ENCODE assay signal across 1 cellular context in the genomic region with DNA sequence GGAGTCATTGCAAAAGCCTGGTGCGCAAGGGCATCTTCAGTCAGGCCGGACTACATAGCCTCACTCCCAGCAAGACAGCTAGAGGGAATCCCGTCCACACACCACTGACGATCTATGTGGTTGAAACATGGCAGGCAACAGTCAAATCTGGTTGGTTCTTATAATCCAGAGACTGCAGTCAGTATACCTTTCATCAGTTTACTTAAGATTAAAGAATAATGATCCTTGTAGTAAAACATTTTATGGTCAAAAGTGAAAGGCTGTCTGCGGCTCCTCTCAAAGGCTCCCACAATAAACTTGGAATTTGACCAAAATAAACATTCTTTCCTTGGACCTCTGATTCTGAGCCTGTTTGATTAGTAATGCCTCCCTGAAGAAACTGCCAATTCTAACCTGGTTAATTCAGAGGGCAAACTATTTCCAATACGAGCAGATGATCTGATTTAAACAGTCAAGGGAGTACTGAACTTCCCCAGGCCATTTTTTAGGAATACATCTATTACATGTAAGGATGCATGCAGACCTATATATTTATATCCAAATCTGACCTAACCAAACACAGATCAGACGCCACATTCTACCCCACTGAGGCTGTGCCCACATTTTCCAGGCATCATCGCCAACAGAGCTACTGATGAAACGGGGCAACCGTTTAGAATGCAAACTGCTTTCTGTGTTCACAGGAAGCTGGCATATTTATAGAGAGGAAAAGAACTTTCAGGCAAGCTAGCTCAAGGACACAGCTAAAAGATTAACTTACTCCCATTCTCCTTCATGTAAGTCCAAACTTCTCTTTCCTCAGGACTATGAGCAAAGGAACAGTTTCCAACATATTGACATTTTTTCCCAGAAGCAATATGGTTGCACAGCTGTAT.
A peak's percentile ranks its signal among the peaks of the same experiment; 100 is the strongest.
TF ChIP-seq lines count a peak whose summit lies in the region.

No MANE protein-coding gene starts in this region.

TF ChIP-seq in HepG2, 621 proteins besides CTCF, POLR2A, EP300 and RAD21 (continued from another document and continues in another):
- TF ChIP-seq FOXC1 (CRISPR knock-in tag; IDR thresholded peaks at IDR 0.05; ENCODE audit: borderline replicate concordance) = no peak
- TF ChIP-seq, protein P1, sequence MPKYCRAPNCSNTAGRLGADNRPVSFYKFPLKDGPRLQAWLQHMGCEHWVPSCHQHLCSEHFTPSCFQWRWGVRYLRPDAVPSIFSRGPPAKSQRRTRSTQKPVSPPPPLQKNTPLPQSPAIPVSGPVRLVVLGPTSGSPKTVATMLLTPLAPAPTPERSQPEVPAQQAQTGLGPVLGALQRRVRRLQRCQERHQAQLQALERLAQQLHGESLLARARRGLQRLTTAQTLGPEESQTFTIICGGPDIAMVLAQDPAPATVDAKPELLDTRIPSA (CRISPR knock-in tag; IDR thresholded peaks at IDR 0.05; ENCODE audit: borderline replicate concordance) = no peak
- TF ChIP-seq ZNF746 (CRISPR knock-in tag; IDR thresholded peaks at IDR 0.05) = no peak
- no peak for TF ChIP-seq HDAC6 (IDR thresholded peaks at IDR 0.05; ENCODE audit: low read depth, low read length)
- TF ChIP-seq, protein P2, sequence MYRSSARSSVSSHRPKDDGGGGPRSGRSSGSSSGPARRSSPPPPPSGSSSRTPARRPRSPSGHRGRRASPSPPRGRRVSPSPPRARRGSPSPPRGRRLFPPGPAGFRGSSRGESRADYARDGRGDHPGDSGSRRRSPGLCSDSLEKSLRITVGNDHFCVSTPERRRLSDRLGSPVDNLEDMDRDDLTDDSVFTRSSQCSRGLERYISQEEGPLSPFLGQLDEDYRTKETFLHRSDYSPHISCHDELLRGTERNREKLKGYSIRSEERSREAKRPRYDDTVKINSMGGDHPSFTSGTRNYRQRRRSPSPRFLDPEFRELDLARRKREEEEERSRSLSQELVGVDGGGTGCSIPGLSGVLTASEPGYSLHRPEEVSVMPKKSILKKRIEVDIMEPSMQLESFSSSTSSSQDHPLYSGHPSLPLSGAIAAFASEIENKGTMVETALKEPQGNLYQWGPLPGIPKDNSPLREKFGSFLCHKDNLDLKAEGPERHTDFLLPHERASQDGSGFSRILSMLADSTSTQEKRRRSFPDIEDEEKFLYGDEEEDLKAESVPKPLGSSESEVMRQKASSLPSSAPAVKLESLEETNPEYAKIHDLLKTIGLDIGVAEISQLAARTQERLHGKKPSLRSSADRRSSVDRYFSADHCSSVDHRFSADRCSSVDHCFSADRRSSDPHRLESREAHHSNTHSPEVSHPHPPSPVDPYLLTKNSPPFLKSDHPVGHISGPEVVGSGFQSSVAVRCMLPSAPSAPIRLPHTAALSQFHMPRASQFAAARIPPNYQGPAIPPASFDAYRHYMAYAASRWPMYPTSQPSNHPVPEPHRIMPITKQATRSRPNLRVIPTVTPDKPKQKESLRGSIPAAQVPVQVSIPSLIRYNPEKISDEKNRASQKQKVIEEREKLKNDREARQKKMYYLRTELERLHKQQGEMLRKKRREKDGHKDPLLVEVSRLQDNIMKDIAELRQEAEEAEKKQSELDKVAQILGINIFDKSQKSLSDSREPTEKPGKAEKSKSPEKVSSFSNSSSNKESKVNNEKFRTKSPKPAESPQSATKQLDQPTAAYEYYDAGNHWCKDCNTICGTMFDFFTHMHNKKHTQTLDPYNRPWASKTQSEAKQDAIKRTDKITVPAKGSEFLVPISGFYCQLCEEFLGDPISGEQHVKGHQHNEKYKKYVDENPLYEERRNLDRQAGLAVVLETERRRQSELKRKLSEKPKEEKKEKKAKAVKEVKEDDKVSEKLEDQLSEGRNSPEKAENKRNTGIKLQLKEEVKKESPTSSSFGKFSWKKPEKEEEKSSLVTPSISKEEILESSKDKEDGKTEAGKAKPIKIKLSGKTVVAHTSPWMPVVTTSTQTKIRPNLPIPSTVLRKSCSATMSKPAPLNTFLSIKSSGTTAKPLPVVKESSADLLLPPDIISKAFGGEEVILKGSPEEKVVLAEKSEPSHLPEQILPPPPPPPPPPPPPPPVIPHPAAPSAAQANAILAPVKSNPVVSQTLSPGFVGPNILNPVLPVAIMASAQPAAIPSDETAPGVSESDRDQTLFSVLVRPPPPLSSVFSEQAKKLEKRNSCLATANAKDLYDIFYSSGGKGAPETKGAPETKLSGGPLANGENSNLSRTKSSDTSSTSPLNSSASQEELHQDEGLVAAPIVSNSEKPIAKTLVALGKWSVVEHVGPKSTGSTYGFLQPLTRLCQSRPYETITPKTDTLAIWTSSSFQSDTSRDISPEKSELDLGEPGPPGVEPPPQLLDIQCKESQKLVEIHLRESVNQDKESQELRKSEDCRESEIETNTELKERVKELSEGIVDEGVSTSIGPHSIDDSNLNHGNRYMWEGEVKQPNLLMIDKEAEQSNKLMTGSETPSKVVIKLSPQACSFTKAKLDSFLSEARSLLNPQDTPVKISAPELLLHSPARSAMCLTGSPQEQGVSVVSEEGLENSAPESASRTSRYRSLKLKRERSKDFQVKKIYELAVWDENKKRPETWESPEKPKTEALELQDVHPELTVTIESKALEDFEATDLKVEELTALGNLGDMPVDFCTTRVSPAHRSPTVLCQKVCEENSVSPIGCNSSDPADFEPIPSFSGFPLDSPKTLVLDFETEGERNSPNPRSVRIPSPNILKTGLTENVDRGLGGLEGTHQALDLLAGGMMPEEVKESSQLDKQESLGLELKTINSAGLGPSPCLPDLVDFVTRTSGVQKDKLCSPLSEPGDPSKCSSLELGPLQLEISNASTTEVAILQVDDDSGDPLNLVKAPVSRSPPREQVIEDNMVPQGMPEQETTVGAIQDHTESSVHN (CRISPR knock-in tag; IDR thresholded peaks at IDR 0.05) = no peak
- TF ChIP-seq DNMT3B (CRISPR knock-in tag; conservative IDR thresholded peaks at IDR 0.05) = no peak
- TF ChIP-seq FOXJ3 (CRISPR knock-in tag; IDR thresholded peaks at IDR 0.05; ENCODE audit: borderline replicate concordance) = peak; percentile 29; the same call in 1 of the 2 replicates
- TF ChIP-seq GTF2F1 (IDR thresholded peaks at IDR 0.05; ENCODE audit: low read length) = no peak
- peak; percentile 70; the same call in 1 of the 2 replicates for TF ChIP-seq ZNF230 (CRISPR knock-in tag; IDR thresholded peaks at IDR 0.05)
- TF ChIP-seq ARNTL (CRISPR knock-in tag; IDR thresholded peaks at IDR 0.05) = no peak
- TF ChIP-seq, protein P3, sequence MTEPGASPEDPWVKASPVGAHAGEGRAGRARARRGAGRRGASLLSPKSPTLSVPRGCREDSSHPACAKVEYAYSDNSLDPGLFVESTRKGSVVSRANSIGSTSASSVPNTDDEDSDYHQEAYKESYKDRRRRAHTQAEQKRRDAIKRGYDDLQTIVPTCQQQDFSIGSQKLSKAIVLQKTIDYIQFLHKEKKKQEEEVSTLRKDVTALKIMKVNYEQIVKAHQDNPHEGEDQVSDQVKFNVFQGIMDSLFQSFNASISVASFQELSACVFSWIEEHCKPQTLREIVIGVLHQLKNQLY (CRISPR knock-in tag; IDR thresholded peaks at IDR 0.05) = no peak
- TF ChIP-seq, protein P4, sequence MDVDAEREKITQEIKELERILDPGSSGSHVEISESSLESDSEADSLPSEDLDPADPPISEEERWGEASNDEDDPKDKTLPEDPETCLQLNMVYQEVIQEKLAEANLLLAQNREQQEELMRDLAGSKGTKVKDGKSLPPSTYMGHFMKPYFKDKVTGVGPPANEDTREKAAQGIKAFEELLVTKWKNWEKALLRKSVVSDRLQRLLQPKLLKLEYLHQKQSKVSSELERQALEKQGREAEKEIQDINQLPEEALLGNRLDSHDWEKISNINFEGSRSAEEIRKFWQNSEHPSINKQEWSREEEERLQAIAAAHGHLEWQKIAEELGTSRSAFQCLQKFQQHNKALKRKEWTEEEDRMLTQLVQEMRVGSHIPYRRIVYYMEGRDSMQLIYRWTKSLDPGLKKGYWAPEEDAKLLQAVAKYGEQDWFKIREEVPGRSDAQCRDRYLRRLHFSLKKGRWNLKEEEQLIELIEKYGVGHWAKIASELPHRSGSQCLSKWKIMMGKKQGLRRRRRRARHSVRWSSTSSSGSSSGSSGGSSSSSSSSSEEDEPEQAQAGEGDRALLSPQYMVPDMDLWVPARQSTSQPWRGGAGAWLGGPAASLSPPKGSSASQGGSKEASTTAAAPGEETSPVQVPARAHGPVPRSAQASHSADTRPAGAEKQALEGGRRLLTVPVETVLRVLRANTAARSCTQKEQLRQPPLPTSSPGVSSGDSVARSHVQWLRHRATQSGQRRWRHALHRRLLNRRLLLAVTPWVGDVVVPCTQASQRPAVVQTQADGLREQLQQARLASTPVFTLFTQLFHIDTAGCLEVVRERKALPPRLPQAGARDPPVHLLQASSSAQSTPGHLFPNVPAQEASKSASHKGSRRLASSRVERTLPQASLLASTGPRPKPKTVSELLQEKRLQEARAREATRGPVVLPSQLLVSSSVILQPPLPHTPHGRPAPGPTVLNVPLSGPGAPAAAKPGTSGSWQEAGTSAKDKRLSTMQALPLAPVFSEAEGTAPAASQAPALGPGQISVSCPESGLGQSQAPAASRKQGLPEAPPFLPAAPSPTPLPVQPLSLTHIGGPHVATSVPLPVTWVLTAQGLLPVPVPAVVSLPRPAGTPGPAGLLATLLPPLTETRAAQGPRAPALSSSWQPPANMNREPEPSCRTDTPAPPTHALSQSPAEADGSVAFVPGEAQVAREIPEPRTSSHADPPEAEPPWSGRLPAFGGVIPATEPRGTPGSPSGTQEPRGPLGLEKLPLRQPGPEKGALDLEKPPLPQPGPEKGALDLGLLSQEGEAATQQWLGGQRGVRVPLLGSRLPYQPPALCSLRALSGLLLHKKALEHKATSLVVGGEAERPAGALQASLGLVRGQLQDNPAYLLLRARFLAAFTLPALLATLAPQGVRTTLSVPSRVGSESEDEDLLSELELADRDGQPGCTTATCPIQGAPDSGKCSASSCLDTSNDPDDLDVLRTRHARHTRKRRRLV (CRISPR knock-in tag; IDR thresholded peaks at IDR 0.05) = no peak
- TF ChIP-seq IKZF1 (IDR thresholded peaks at IDR 0.05) = no peak
- TF ChIP-seq, protein P5, sequence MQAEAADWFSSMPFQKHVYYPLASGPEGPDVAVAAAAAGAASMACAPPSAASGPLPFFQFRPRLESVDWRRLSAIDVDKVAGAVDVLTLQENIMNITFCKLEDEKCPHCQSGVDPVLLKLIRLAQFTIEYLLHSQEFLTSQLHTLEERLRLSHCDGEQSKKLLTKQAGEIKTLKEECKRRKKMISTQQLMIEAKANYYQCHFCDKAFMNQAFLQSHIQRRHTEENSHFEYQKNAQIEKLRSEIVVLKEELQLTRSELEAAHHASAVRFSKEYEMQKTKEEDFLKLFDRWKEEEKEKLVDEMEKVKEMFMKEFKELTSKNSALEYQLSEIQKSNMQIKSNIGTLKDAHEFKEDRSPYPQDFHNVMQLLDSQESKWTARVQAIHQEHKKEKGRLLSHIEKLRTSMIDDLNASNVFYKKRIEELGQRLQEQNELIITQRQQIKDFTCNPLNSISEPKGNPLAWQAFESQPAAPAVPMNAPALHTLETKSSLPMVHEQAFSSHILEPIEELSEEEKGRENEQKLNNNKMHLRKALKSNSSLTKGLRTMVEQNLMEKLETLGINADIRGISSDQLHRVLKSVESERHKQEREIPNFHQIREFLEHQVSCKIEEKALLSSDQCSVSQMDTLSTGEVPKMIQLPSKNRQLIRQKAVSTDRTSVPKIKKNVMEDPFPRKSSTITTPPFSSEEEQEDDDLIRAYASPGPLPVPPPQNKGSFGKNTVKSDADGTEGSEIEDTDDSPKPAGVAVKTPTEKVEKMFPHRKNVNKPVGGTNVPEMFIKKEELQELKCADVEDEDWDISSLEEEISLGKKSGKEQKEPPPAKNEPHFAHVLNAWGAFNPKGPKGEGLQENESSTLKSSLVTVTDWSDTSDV (CRISPR knock-in tag; IDR thresholded peaks at IDR 0.05) = no peak
- TF ChIP-seq ZNF879 (CRISPR knock-in tag; IDR thresholded peaks at IDR 0.05) = no peak; the same call in 1 of the 2 replicates
- TF ChIP-seq ZNF605 (CRISPR knock-in tag; IDR thresholded peaks at IDR 0.05) = no peak
- TF ChIP-seq ZNF432 (CRISPR knock-in tag; IDR thresholded peaks at IDR 0.05; ENCODE audit: borderline replicate concordance) = no peak
- TF ChIP-seq PAX8 (CRISPR knock-in tag; IDR thresholded peaks at IDR 0.05; ENCODE audit: borderline replicate concordance) = no peak; the same call in 1 of the 2 replicates
- TF ChIP-seq HOXA3 (CRISPR knock-in tag; IDR thresholded peaks at IDR 0.05) = peak; percentile 52; the same call in 1 of the 2 replicates
- TF ChIP-seq, protein P6, sequence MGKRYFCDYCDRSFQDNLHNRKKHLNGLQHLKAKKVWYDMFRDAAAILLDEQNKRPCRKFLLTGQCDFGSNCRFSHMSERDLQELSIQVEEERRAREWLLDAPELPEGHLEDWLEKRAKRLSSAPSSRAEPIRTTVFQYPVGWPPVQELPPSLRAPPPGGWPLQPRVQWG (CRISPR knock-in tag; IDR thresholded peaks at IDR 0.05; ENCODE audit: borderline replicate concordance, low read depth) = no peak
- TF ChIP-seq NFATC3 (CRISPR knock-in tag; IDR thresholded peaks at IDR 0.05) = no peak
- peak; percentile 34; the same call in 1 of the 2 replicates for TF ChIP-seq ERF (CRISPR knock-in tag; IDR thresholded peaks at IDR 0.05)
- TF ChIP-seq, protein P7, sequence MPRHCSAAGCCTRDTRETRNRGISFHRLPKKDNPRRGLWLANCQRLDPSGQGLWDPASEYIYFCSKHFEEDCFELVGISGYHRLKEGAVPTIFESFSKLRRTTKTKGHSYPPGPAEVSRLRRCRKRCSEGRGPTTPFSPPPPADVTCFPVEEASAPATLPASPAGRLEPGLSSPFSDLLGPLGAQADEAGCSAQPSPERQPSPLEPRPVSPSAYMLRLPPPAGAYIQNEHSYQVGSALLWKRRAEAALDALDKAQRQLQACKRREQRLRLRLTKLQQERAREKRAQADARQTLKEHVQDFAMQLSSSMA (CRISPR knock-in tag; IDR thresholded peaks at IDR 0.05) = 0 out of 2 replicates have a peak, but pooled peaks have one; percentile 30
- no peak for TF ChIP-seq SOX13 (IDR thresholded peaks at IDR 0.05)
- peak in 1 of 2 experiments; percentile 52; a peak in 1 of 4 replicates for TF ChIP-seq SOX13 (CRISPR knock-in tag; conservative IDR thresholded peaks at IDR 0.05 in 1 of 2, IDR thresholded peaks at IDR 0.05 in 1 of 2)
- TF ChIP-seq ZFP41 (CRISPR knock-in tag; IDR thresholded peaks at IDR 0.05; ENCODE audit: borderline replicate concordance) = no peak
- TF ChIP-seq NRL (CRISPR knock-in tag; IDR thresholded peaks at IDR 0.05; ENCODE audit: borderline replicate concordance) = no peak
- TF ChIP-seq SMAD1 (CRISPR knock-in tag; IDR thresholded peaks at IDR 0.05; ENCODE audit: borderline replicate concordance, low read depth) = no peak
- TF ChIP-seq BRD4 (CRISPR knock-in tag; IDR thresholded peaks at IDR 0.05) = no peak
- TF ChIP-seq ZNF780A (CRISPR knock-in tag; IDR thresholded peaks at IDR 0.05) = no peak
